27 cellular contexts compared by ENCODE assay signal in the genomic region with DNA sequence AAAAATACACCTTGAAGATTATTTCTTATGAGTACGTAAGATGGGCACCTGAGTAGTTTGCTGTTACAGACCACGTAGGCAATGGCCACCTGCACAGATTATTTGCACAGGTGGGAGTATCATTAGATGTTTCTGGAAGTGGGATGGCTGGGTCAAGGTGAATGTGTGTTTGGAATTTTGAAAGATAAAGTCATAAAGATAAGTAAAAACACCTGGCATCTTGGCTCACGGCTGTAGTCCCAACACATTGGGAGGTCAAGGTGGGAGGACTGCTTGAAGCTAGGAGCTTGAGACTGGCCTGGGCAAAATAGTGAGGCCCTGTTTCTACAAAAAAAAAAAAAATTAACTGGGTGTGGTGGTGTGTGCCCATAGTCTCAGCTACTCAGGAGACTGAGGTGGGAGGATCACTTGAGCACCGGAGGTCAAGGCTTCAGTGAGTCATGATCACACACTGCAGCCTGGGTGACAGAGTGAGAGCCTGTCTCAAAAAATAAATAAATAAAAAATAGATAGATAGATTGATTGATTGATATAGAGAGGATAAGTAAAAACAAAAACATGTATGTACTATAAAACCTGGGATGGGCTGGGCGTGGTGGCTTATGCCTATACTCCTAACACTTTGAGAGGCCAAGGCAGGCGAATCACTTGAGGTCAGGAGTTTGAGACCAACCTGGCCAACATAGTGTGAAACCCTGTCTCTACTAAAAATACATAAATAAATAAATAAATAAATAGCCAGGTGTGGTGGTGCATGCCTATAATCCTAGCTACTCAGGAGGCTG. TPM values are rescaled to one million over a fixed set of nuclear protein-coding genes. Genes with fewer than 3 reads are reported as not detected.
A peak's percentile ranks its signal among the peaks of the same experiment; 100 is the strongest.
DNase-seq lines count a peak whose midpoint lies in the region; ATAC-seq, FAIRE-seq and TF ChIP-seq lines count a peak whose summit lies in the region.
"Had no signal": no experiment of that assay in that cellular context is flagged by ENCODE, and none has a peak within 500 bp of the region (broad histone marks: within the 10 kb centered on the region; RNA-seq: fewer than 3 reads in every experiment).

No MANE protein-coding gene starts in this region.

- H3K27ac ChIP-seq in colonic mucosa (peak overlapping the region; percentile 45), pancreas (peak overlapping the region in 1 of 4 donors; percentile 43), sigmoid colon (no peak overlapping the region)
- H3K27ac ChIP-seq: 22Rv1 had no signal

- peaks cover 20% of the 10 kb centered on the region for H3K4me1 Mint-ChIP-seq in activated CD8-positive, alpha-beta T cell treated with anti-CD3 and anti-CD28 coated beads for 36 hours (ENCODE audit: low read depth)
- H3K4me1 Mint-ChIP-seq in activated CD8-positive, alpha-beta T cell treated with anti-CD3 and anti-CD28 coated beads, Interleukin-2, amount 10 ng/mL, durations not matched to agents 7 days and 5 days (ENCODE audit: low read depth) = peaks cover 8% of the 10 kb centered on the region

- H3K4me3 Mint-ChIP-seq in activated CD8-positive, alpha-beta T cell treated with anti-CD3 and anti-CD28 coated beads for 36 hours = no peak overlapping the region
- no peak overlapping the region for H3K4me3 Mint-ChIP-seq in activated CD8-positive, alpha-beta T cell treated with anti-CD3 and anti-CD28 coated beads, Interleukin-2, amount 10 ng/mL, durations not matched to agents 7 days and 5 days
- H3K4me3 Mint-ChIP-seq: IgD-negative memory B cell had no signal

- H3K4me3 ChIP-seq in colonic mucosa = no peak overlapping the region
- no peak overlapping the region for H3K4me3 ChIP-seq in pancreas
- no peak overlapping the region for H3K4me3 ChIP-seq in sigmoid colon
- H3K4me3 ChIP-seq: MG63 had no signal

- POLR2A ChIA-PET in activated CD8-positive, alpha-beta T cell treated with anti-CD3 and anti-CD28 coated beads for 36 hours (lab: Charles Lee) = interaction anchor here (0.7 kb wide), 1 partner anchor 125 kb away, joined by 3 read pairs; no protein-coding TSS in a partner anchor
- POLR2A ChIA-PET in activated CD8-positive, alpha-beta T cell treated with anti-CD3 and anti-CD28 coated beads, Interleukin-2, amount 10 ng/mL, durations not matched to agents 7 days and 5 days (lab: Charles Lee) = no interaction called here

- CTCF ChIA-PET in activated CD8-positive, alpha-beta T cell treated with anti-CD3 and anti-CD28 coated beads for 36 hours (lab: Charles Lee) = interaction anchor here (0.6 to 2.1 kb wide), 4 partner anchors 8 to 17 kb away, joined by 3 to 17 read pairs (median 8); no protein-coding TSS in a partner anchor
- CTCF ChIA-PET in activated CD8-positive, alpha-beta T cell treated with anti-CD3 and anti-CD28 coated beads, Interleukin-2, amount 10 ng/mL, durations not matched to agents 7 days and 5 days (lab: Charles Lee) = interaction anchor here (0.6 to 3.0 kb wide), 5 partner anchors 9 to 232 kb away, joined by 3 to 11 read pairs (median 7); a partner anchor contains a TSS

- no peak overlapping the region for H3K9ac ChIP-seq in colonic mucosa (ENCODE audit: low read depth in 2 of 2, low read length in 2 of 2)

- no peak for TF ChIP-seq CTCF in activated CD8-positive, alpha-beta T cell treated with anti-CD3 and anti-CD28 coated beads for 36 hours (IDR thresholded peaks at IDR 0.05)
- TF ChIP-seq CTCF in colonic mucosa (IDR thresholded peaks at IDR 0.05) = no peak
- TF ChIP-seq CTCF in pancreas (IDR thresholded peaks at IDR 0.05) = no peak
- no peak for TF ChIP-seq CTCF in sigmoid colon (IDR thresholded peaks at IDR 0.05)

- DNase-seq in activated CD8-positive, alpha-beta T cell treated with anti-CD3 and anti-CD28 coated beads for 36 hours = no peak
- DNase-seq in activated CD8-positive, alpha-beta T cell treated with anti-CD3 and anti-CD28 coated beads, Interleukin-2, amount 10 ng/mL, durations not matched to agents 7 days and 5 days = no peak
- DNase-seq in colonic mucosa = peak; percentile 71
- DNase-seq in pancreas = peak in 3 of 6 donors; percentile 39 to 62 (median 58)
- no peak for DNase-seq in medulla oblongata (ENCODE audit: extremely low spot score)
- no peak for DNase-seq in sigmoid colon
- DNase-seq in stimulated activated CD4-positive, alpha-beta T cell treated with anti-CD3 and anti-CD28 coated beads, Interleukin-4, amount 100 ng/mL, for 4 hours = no peak
- DNase-seq in activated CD8-positive, alpha-beta memory T cell treated with anti-CD3 and anti-CD28 coated beads, Interleukin-2, amount 50 U/mL, for 4 hours = no peak
- DNase-seq: AML-193; CD4-positive, CD25-positive, alpha-beta regulatory T cell; COR-L47; DMS153; GDM1; H7; Karpas-422; MG63; NCI-H1092; NCI-H1436 treated with DMSO at 0.1 percent for 48 hours; NCI-H2029 treated with DMSO at 0.1 percent for 48 hours; NCI-H446 treated with DMSO at 0.1 percent for 48 hours; NCI-H748 treated with DMSO at 0.1 percent for 48 hours; OCI-M1; RPMI8226; SIG-M5 had no signal

- no peak for FAIRE-seq in pancreas (lab: Jason Lieb, UNC)
- FAIRE-seq: HTR-8/SVneo had no signal

- H3K27me3 Mint-ChIP-seq in activated CD8-positive, alpha-beta T cell treated with anti-CD3 and anti-CD28 coated beads for 36 hours = no peaks in the 10 kb centered on the region
- H3K27me3 Mint-ChIP-seq in activated CD8-positive, alpha-beta T cell treated with anti-CD3 and anti-CD28 coated beads, Interleukin-2, amount 10 ng/mL, durations not matched to agents 7 days and 5 days (ENCODE audit: low read depth) = no peaks in the 10 kb centered on the region
- H3K27me3 Mint-ChIP-seq: CD4-positive, CD25-positive, alpha-beta regulatory T cell; IgD-negative memory B cell had no signal

- H3K27ac Mint-ChIP-seq in activated CD8-positive, alpha-beta T cell treated with anti-CD3 and anti-CD28 coated beads for 36 hours = no peak overlapping the region
- no peak overlapping the region for H3K27ac Mint-ChIP-seq in activated CD8-positive, alpha-beta T cell treated with anti-CD3 and anti-CD28 coated beads, Interleukin-2, amount 10 ng/mL, durations not matched to agents 7 days and 5 days
- H3K27ac Mint-ChIP-seq: CD4-positive, CD25-positive, alpha-beta regulatory T cell had no signal

- H3K9me3 ChIP-seq in colonic mucosa (no peaks in the 10 kb centered on the region), pancreas (no peaks in the 10 kb centered on the region), sigmoid colon (no peaks in the 10 kb centered on the region)
- H3K9me3 ChIP-seq: MG63 had no signal

- TF ChIP-seq POLR2A in sigmoid colon (IDR thresholded peaks at IDR 0.05) = no peak

- intact Hi-C loops in activated CD8-positive, alpha-beta T cell treated with anti-CD3 and anti-CD28 coated beads for 36 hours (cut with micrococcal nuclease) = no loop called here
- intact Hi-C loops in colonic mucosa (cut with DNase I) (no loop called here), pancreas (cut with DNase I) (loop anchor here in 1 of 3 donors (10.0 kb wide), 1 partner anchor 113 kb away; a partner anchor contains a TSS), sigmoid colon (cut with DNase I) (no loop called here)

- H3K36me3 Mint-ChIP-seq in activated CD8-positive, alpha-beta T cell treated with anti-CD3 and anti-CD28 coated beads for 36 hours (ENCODE audit: low read depth) = peaks cover 25% of the 10 kb centered on the region
- peaks cover 6% of the 10 kb centered on the region for H3K36me3 Mint-ChIP-seq in activated CD8-positive, alpha-beta T cell treated with anti-CD3 and anti-CD28 coated beads, Interleukin-2, amount 10 ng/mL, durations not matched to agents 7 days and 5 days (ENCODE audit: low read depth)

- H3K4me1 ChIP-seq in colonic mucosa = peaks cover 15% of the 10 kb centered on the region
- H3K4me1 ChIP-seq in pancreas = peaks cover 18 to 27% (median 19%) of the 10 kb centered on the region in 3 donors
- peaks cover 0 to 19% (median 14%) of the 10 kb centered on the region in 4 donors for H3K4me1 ChIP-seq in sigmoid colon

- H3K36me3 ChIP-seq in colonic mucosa (no peaks in the 10 kb centered on the region), pancreas (peaks cover 0 to 5% (median 0%) of the 10 kb centered on the region in 3 donors), sigmoid colon (peaks cover 0 to 6% (median 3%) of the 10 kb centered on the region in 4 donors)

- no peaks in the 10 kb centered on the region for H3K9me3 Mint-ChIP-seq in activated CD8-positive, alpha-beta T cell treated with anti-CD3 and anti-CD28 coated beads for 36 hours
- no peaks in the 10 kb centered on the region for H3K9me3 Mint-ChIP-seq in activated CD8-positive, alpha-beta T cell treated with anti-CD3 and anti-CD28 coated beads, Interleukin-2, amount 10 ng/mL, durations not matched to agents 7 days and 5 days (ENCODE audit: insufficient read depth)
- H3K9me3 Mint-ChIP-seq: CD4-positive, CD25-positive, alpha-beta regulatory T cell; IgD-negative memory B cell had no signal

- no peaks in the 10 kb centered on the region for H3K27me3 ChIP-seq in colonic mucosa
- no peaks in the 10 kb centered on the region for H3K27me3 ChIP-seq in pancreas
- no peaks in the 10 kb centered on the region for H3K27me3 ChIP-seq in sigmoid colon
- H3K27me3 ChIP-seq: MG63 had no signal

- no peak for TF ChIP-seq EP300 in sigmoid colon (IDR thresholded peaks at IDR 0.05)

- WGBS in pancreas, 2 donors = 61 to 71% methylated on average over 6 of the region's 6 CpGs
- 15 to 63% methylated on average over 6 of the region's 6 CpGs for WGBS in sigmoid colon, 2 donors

- ATAC-seq in activated CD8-positive, alpha-beta T cell treated with anti-CD3 and anti-CD28 coated beads for 36 hours = peak; percentile 57
- ATAC-seq in activated CD8-positive, alpha-beta T cell treated with anti-CD3 and anti-CD28 coated beads, Interleukin-2, amount 10 ng/mL, durations not matched to agents 7 days and 5 days = no peak
- peak in 3 of 4 donors; percentile 15 to 26 (median 26) for ATAC-seq in pancreas

RNA-seq across cellular contexts. Expression of a gene that starts 30.4 kb away (rescaled TPM):
- 100 to 1,000 TPM; 180 to 181 TPM for total RNA-seq in activated CD8-positive, alpha-beta T cell treated with anti-CD3 and anti-CD28 coated beads for 36 hours
- total RNA-seq in activated CD8-positive, alpha-beta T cell treated with anti-CD3 and anti-CD28 coated beads, Interleukin-2, amount 10 ng/mL, durations not matched to agents 7 days and 5 days = 10 to 100 TPM; 54.4 to 54.6 TPM
- total RNA-seq in colonic mucosa (100 to 1,000 TPM in 1 of 2 donors, 10 to 100 TPM in 1; 45.8 to 107 TPM), pancreas (10 to 100 TPM; 12.9 to 52.2 (median 28.5) TPM), sigmoid colon (10 to 100 TPM; 44.6 to 84.4 (median 53.7) TPM)
- polyA plus RNA-seq in pancreas (10 to 100 TPM in 1 of 2 donors, 1 to 10 TPM in 1; 9.3 to 29.5 TPM), sigmoid colon (10 to 100 TPM; 34.8 to 88.2 (median 54.3) TPM)
